Comparison of ENCODE assay signal across 36 cellular contexts in the genomic region with DNA sequence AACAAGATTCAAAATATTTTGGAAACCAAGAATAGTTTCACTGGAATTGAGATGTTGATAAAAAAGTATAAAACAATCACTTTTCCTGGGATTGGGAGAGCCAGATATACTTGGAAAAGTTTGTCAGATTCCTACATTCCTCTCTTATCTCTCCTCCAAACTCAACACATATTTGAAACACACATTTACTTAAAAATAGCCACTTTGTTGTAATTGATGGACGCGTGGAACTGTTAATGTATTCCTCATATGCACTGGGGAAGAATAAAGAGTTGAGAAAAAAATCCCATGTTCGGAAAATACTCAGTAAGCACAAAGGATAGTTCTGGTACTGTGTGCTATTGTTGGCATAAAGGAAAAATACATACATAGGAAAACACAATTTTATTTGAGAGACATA.
"Had no signal": no experiment of that assay in that cellular context is flagged by ENCODE, and none has a peak within 500 bp of the region (broad histone marks: within the 10 kb centered on the region; RNA-seq: fewer than 3 reads in every experiment).

No MANE protein-coding gene starts in this region.

- H3K4me1 Mint-ChIP-seq: activated B cell treated with CpG ODN at 0.5 μM for 24 hours; activated CD4-positive, alpha-beta T cell treated with anti-CD3 and anti-CD28 coated beads, Interleukin-2, amount 10 ng/mL, durations not matched to agents 24 days and 14 days; activated naive CD8-positive, alpha-beta T cell treated with anti-CD3 and anti-CD28 coated beads for 36 hours; activated T-helper 17 cell treated with anti-CD3 and anti-CD28 coated beads, Interleukin-2, amount 50 U/mL, for 72 hours had no signal

- H3K9me3 ChIP-seq: adrenal gland, body of pancreas, breast epithelium had no signal

- H3K9me3 Mint-ChIP-seq: activated CD4-positive, alpha-beta memory T cell treated with anti-CD3 and anti-CD28 coated beads for 36 hours; activated naive CD8-positive, alpha-beta T cell treated with anti-CD3 and anti-CD28 coated beads for 36 hours; activated T-cell treated with anti-CD3 and anti-CD28 coated beads, Interleukin-2, amount 50 U/mL, for 4 hours; activated T-helper 1 cell treated with anti-CD3 and anti-CD28 coated beads, Interleukin-12 subunit alpha, Interleukin-12 subunit beta, Interleukin-2, Interleukin-4 antibody, amounts not matched to agents 30 ng/mL and 10 ng/mL and 1 ng/mL, durations not matched to agents 14 hours and 24 hours and 36 hours; T-helper 1 cell treated with Interleukin-12 subunit alpha and Interleukin-12 subunit beta and Interleukin-4 antibody, amounts not matched to agents 30 μg/mL and 1 μg/mL, for 36 hours had no signal

- H3K27ac ChIP-seq: adrenal gland, body of pancreas, brain microvascular endothelial cell, breast epithelium, VCaP had no signal

- FAIRE-seq: TTC549 had no signal

- H3K4me1 ChIP-seq: adrenal gland, body of pancreas, breast epithelium had no signal

- H3K36me3 Mint-ChIP-seq: activated CD4-positive, alpha-beta memory T cell treated with anti-CD3 and anti-CD28 coated beads for 36 hours; activated naive CD4-positive, alpha-beta T cell treated with anti-CD3 and anti-CD28 coated beads, Interleukin-2, amount 50 U/mL, for 72 hours; activated naive CD8-positive, alpha-beta T cell treated with anti-CD3 and anti-CD28 coated beads for 36 hours had no signal

- H3K36me3 ChIP-seq: adrenal gland, brain microvascular endothelial cell, breast epithelium had no signal

- H3K4me3 ChIP-seq: adrenal gland, body of pancreas, breast epithelium had no signal

- H3K27me3 Mint-ChIP-seq: activated B cell treated with CpG ODN at 0.5 μM for 24 hours; activated CD4-positive, alpha-beta memory T cell treated with anti-CD3 and anti-CD28 coated beads for 36 hours; activated CD4-positive, alpha-beta T cell treated with anti-CD3 and anti-CD28 coated beads, Interleukin-2, amount 10 ng/mL, durations not matched to agents 24 days and 14 days; activated CD8-positive, alpha-beta T cell treated with anti-CD3 and anti-CD28 coated beads for 36 hours; activated naive CD8-positive, alpha-beta T cell treated with anti-CD3 and anti-CD28 coated beads for 36 hours; activated T-helper 17 cell treated with anti-CD3 and anti-CD28 coated beads, Interleukin-2, amount 50 U/mL, for 72 hours had no signal

- H3K27me3 ChIP-seq: adrenal gland, body of pancreas, brain microvascular endothelial cell, breast epithelium had no signal

- H3K27ac Mint-ChIP-seq: activated B cell treated with CpG ODN at 0.5 μM for 24 hours; activated CD4-positive, alpha-beta memory T cell treated with anti-CD3 and anti-CD28 coated beads for 36 hours; activated CD4-positive, alpha-beta T cell treated with anti-CD3 and anti-CD28 coated beads, Interleukin-2, amount 10 ng/mL, durations not matched to agents 24 days and 14 days; activated CD8-positive, alpha-beta T cell treated with anti-CD3 and anti-CD28 coated beads for 36 hours; activated naive CD4-positive, alpha-beta T cell treated with anti-CD3 and anti-CD28 coated beads for 36 hours; activated naive CD4-positive, alpha-beta T cell treated with anti-CD3 and anti-CD28 coated beads, Interleukin-2, amount 50 U/mL, for 72 hours; activated naive CD8-positive, alpha-beta T cell treated with anti-CD3 and anti-CD28 coated beads for 36 hours; activated T-cell treated with anti-CD3 and anti-CD28 coated beads, Interleukin-2, amount 50 U/mL, for 72 hours; activated T-helper 1 cell treated with anti-CD3 and anti-CD28 coated beads, Interleukin-12 subunit alpha, Interleukin-12 subunit beta, Interleukin-2, Interleukin-4 antibody, amounts not matched to agents 30 ng/mL and 10 ng/mL and 1 ng/mL, durations not matched to agents 14 hours and 24 hours and 36 hours; activated T-helper 17 cell treated with anti-CD3 and anti-CD28 coated beads, Interleukin-2, amount 50 U/mL, for 72 hours; T-helper 1 cell treated with Interleukin-12 subunit alpha and Interleukin-12 subunit beta and Interleukin-4 antibody, amounts not matched to agents 30 μg/mL and 1 μg/mL, for 36 hours; T-helper 2 cell treated with Interferon-gamma antibody and Interleukin-4, amounts not matched to agents 5 μg/mL and 100 μg/mL, for 36 hours had no signal

- DNase-seq: activated B cell treated with CpG ODN at 0.5 μM for 24 hours; activated CD4-positive, alpha-beta memory T cell treated with anti-CD3 and anti-CD28 coated beads for 36 hours; activated CD4-positive, alpha-beta T cell treated with anti-CD3 and anti-CD28 coated beads for 4 hours; activated CD4-positive, alpha-beta T cell treated with anti-CD3 and anti-CD28 coated beads, Interleukin-2, amount 10 ng/mL, durations not matched to agents 24 days and 14 days; activated CD4-positive, alpha-beta T cell treated with anti-CD3 and anti-CD28 coated beads, Interleukin-2, amount 50 U/mL, for 1 hour; activated CD4-positive, alpha-beta T cell treated with anti-CD3 and anti-CD28 coated beads, Interleukin-2, amount 50 U/mL, for 4 hours; activated CD4-positive, CD25-positive, alpha-beta regulatory T cell treated with anti-CD3 and anti-CD28 coated beads, Interleukin-2, amount 50 U/mL, for 72 hours; activated CD8-positive, alpha-beta memory T cell treated with anti-CD3 and anti-CD28 coated beads, Interleukin-2, amount 50 U/mL, for 4 hours; activated CD8-positive, alpha-beta T cell treated with anti-CD3 and anti-CD28 coated beads for 36 hours; activated effector memory CD4-positive, alpha-beta T cell treated with anti-CD3 and anti-CD28 coated beads, Interleukin-2, amount 50 U/mL, for 16 hours; activated gamma-delta T cell treated with Interleukin-2 at 50 U/mL for 16 hours; activated naive CD4-positive, alpha-beta T cell; activated naive CD4-positive, alpha-beta T cell treated with anti-CD3 and anti-CD28 coated beads for 36 hours; activated naive CD4-positive, alpha-beta T cell treated with anti-CD3 and anti-CD28 coated beads, Interleukin-2, amount 50 U/mL, for 16 hours; activated naive CD8-positive, alpha-beta T cell treated with anti-CD3 and anti-CD28 coated beads for 36 hours; activated T-cell treated with anti-CD3 and anti-CD28 coated beads for 4 hours; activated T-cell treated with anti-CD3 and anti-CD28 coated beads, Interleukin-2, amount 50 U/mL, for 1 hour; activated T-cell treated with anti-CD3 and anti-CD28 coated beads, Interleukin-2, amount 50 U/mL, for 4 hours; activated T-cell treated with anti-CD3 and anti-CD28 coated beads, Interleukin-2, amount 50 U/mL, for 72 hours; adrenal gland; amniotic stem cell; aorta; body of pancreas; brain microvascular endothelial cell; central memory CD4-positive, alpha-beta T cell; T-helper 1 cell; T-helper 2 cell; T-helper 9 cell had no signal

- H3K4me3 Mint-ChIP-seq: activated B cell treated with CpG ODN at 0.5 μM for 24 hours; activated CD4-positive, alpha-beta memory T cell treated with anti-CD3 and anti-CD28 coated beads for 36 hours; activated CD4-positive, alpha-beta T cell treated with anti-CD3 and anti-CD28 coated beads, Interleukin-2, amount 10 ng/mL, durations not matched to agents 24 days and 14 days; activated CD8-positive, alpha-beta T cell treated with anti-CD3 and anti-CD28 coated beads for 36 hours; activated naive CD4-positive, alpha-beta T cell treated with anti-CD3 and anti-CD28 coated beads for 36 hours; activated naive CD8-positive, alpha-beta T cell treated with anti-CD3 and anti-CD28 coated beads for 36 hours; activated T-cell treated with anti-CD3 and anti-CD28 coated beads, Interleukin-2, amount 50 U/mL, for 4 hours; activated T-cell treated with anti-CD3 and anti-CD28 coated beads, Interleukin-2, amount 50 U/mL, for 72 hours; activated T-helper 1 cell treated with anti-CD3 and anti-CD28 coated beads, Interleukin-12 subunit alpha, Interleukin-12 subunit beta, Interleukin-2, Interleukin-4 antibody, amounts not matched to agents 30 ng/mL and 10 ng/mL and 1 ng/mL, durations not matched to agents 14 hours and 24 hours and 36 hours; activated T-helper 17 cell treated with anti-CD3 and anti-CD28 coated beads, Interleukin-2, amount 50 U/mL, for 72 hours; T-helper 1 cell treated with Interleukin-12 subunit alpha and Interleukin-12 subunit beta and Interleukin-4 antibody, amounts not matched to agents 30 μg/mL and 1 μg/mL, for 36 hours; T-helper 2 cell treated with Interferon-gamma antibody and Interleukin-4, amounts not matched to agents 5 μg/mL and 100 μg/mL, for 36 hours had no signal

- ATAC-seq: activated CD8-positive, alpha-beta T cell treated with anti-CD3 and anti-CD28 coated beads for 36 hours; activated naive CD4-positive, alpha-beta T cell treated with anti-CD3 and anti-CD28 coated beads, Interleukin-2, amount 50 U/mL, for 72 hours; activated T-cell treated with anti-CD3 and anti-CD28 coated beads, Interleukin-2, amount 50 U/mL, for 4 hours; activated T-cell treated with anti-CD3 and anti-CD28 coated beads, Interleukin-2, amount 50 U/mL, for 72 hours; activated T-helper 17 cell treated with anti-CD3 and anti-CD28 coated beads, Interleukin-2, amount 50 U/mL, for 72 hours; body of pancreas had no signal
